Comparison of ENCODE assay signal across 28 cellular contexts in the genomic region with DNA sequence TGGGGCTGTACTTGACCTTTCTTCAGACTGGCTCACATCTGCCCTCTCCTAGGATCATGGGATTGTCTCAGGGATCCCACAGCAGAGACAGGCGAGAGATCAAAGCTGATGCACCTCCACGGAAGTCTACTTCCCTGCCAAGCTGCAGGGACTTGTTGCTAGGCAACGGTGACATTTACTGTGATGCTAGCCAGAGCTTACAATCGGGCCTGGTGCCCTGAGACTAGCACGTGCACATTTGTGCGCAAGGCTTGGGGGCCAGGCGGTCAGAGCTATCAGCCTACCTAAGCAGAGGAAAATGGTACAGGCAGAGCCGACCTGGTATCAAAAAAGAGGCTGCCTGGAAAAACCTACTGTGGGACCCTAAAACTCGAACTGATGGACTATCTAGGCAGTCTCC.
"Had no signal": no experiment of that assay in that cellular context is flagged by ENCODE, and none has a peak within 500 bp of the region (broad histone marks: within the 10 kb centered on the region; RNA-seq: fewer than 3 reads in every experiment).

No MANE protein-coding gene starts in this region.

- H3K27me3 ChIP-seq: neural progenitor cell, neutrophil, stomach, testis, thyroid gland, transverse colon, upper lobe of left lung, vagina had no signal

- H3K27ac ChIP-seq: lower lobe of right lung, neural progenitor cell, neutrophil, parathyroid adenoma, psoas muscle, skin epidermis, stomach, testis, thyroid gland, transverse colon, upper lobe of left lung, vagina had no signal

- H3K9me3 Mint-ChIP-seq: mesothelial cell of epicardium; naive B cell; nephron progenitor cell; neural progenitor cell; stimulated activated naive B cell treated with anti-CD40 and anti-IgM and Interleukin-4, amounts not matched to agents 10 μg/mL and 1 μg/mL and 100 μg/mL, for 72 hours had no signal

- H3K36me3 Mint-ChIP-seq: immature natural killer cell; mesothelial cell of epicardium; naive B cell; natural killer cell; neural progenitor cell; stimulated activated naive B cell treated with anti-CD40 and anti-IgM and Interleukin-4, amounts not matched to agents 10 μg/mL and 1 μg/mL and 100 μg/mL, for 72 hours had no signal

- H3K4me3 ChIP-seq: lower lobe of right lung, neural progenitor cell, psoas muscle, skin epidermis, stomach, testis, thyroid gland, transverse colon, upper lobe of left lung, vagina had no signal

- DNase-seq: immature natural killer cell; kidney; lower lobe of right lung; mammary epithelial cell; mesenchymal stem cell; naive B cell; natural killer cell; nephron progenitor cell; occipital lobe; psoas muscle; stimulated activated CD4-positive, alpha-beta T cell treated with anti-CD3 and anti-CD28 coated beads, Interleukin-12 subunit alpha, Interleukin-12 subunit beta, amount 100 ng/mL, for 4 hours; stimulated activated CD4-positive, alpha-beta T cell treated with anti-CD3 and anti-CD28 coated beads, Interleukin-15, amount 100 ng/mL, for 24 hours; stimulated activated CD4-positive, alpha-beta T cell treated with anti-CD3 and anti-CD28 coated beads, Interleukin-2, amount 100 ng/mL, for 24 hours; stimulated activated CD4-positive, alpha-beta T cell treated with anti-CD3 and anti-CD28 coated beads, Interleukin-4, amount 100 ng/mL, for 1 hour; stimulated activated naive B cell treated with anti-CD40 and anti-IgM and Interleukin-4, amounts not matched to agents 10 μg/mL and 1 μg/mL and 100 μg/mL, for 72 hours; stimulated activated naive CD8-positive, alpha-beta T cell treated with anti-CD3 and anti-CD28 coated beads, Interleukin-15, Interleukin-2, amounts not matched to agents 100 U/mL and 50 U/mL, for 24 hours; stomach; testis; thyroid gland; transverse colon; upper lobe of left lung had no signal

- H3K4me3 Mint-ChIP-seq: immature natural killer cell; mesothelial cell of epicardium; naive B cell; natural killer cell; nephron progenitor cell; neural progenitor cell; stimulated activated naive B cell treated with anti-CD40 and anti-IgM and Interleukin-4, amounts not matched to agents 10 μg/mL and 1 μg/mL and 100 μg/mL, for 72 hours had no signal

- H3K36me3 ChIP-seq: lower lobe of right lung, neural progenitor cell, neutrophil, stomach, thyroid gland, transverse colon, upper lobe of left lung, vagina had no signal

- ATAC-seq: lower lobe of right lung; natural killer cell; psoas muscle; sciatic nerve; stimulated activated naive B cell treated with anti-CD40 and anti-IgM and Interleukin-4, amounts not matched to agents 10 μg/mL and 1 μg/mL and 100 μg/mL, for 72 hours; stimulated activated naive CD8-positive, alpha-beta T cell treated with anti-CD3 and anti-CD28 coated beads, Interleukin-15, Interleukin-2, amounts not matched to agents 100 U/mL and 50 U/mL, for 24 hours had no signal

- H3K9me3 ChIP-seq: lower lobe of right lung, neutrophil, psoas muscle, stomach, testis, thyroid gland, transverse colon, upper lobe of left lung, vagina had no signal

- H3K27ac Mint-ChIP-seq: immature natural killer cell; mesothelial cell of epicardium; naive B cell; natural killer cell; nephron progenitor cell; neural progenitor cell; stimulated activated naive B cell treated with anti-CD40 and anti-IgM and Interleukin-4, amounts not matched to agents 10 μg/mL and 1 μg/mL and 100 μg/mL, for 72 hours had no signal

- H3K4me1 ChIP-seq: lower lobe of right lung, neural progenitor cell, parathyroid adenoma, psoas muscle, stomach, testis, thyroid gland, transverse colon, upper lobe of left lung, vagina had no signal

- H3K27me3 Mint-ChIP-seq: naive B cell; stimulated activated naive B cell treated with anti-CD40 and anti-IgM and Interleukin-4, amounts not matched to agents 10 μg/mL and 1 μg/mL and 100 μg/mL, for 72 hours had no signal

- H3K4me1 Mint-ChIP-seq: immature natural killer cell; mesothelial cell of epicardium; naive B cell; natural killer cell; nephron progenitor cell; neural progenitor cell; stimulated activated naive B cell treated with anti-CD40 and anti-IgM and Interleukin-4, amounts not matched to agents 10 μg/mL and 1 μg/mL and 100 μg/mL, for 72 hours had no signal
